Comparison of ENCODE assay signal across 35 cellular contexts in genomic region chrX:74162199-74162598, GRCh38.
"Had no signal": no experiment of that assay in that cellular context is flagged by ENCODE, and none has a peak within 500 bp of the region (broad histone marks: within the 10 kb centered on the region; RNA-seq: fewer than 3 reads in every experiment).

No MANE protein-coding gene starts in this region.

- H3K36me3 ChIP-seq: MG63 had no signal

- H3K27ac ChIP-seq: KMS-11 had no signal

- H3K9me3 ChIP-seq: MG63 had no signal

- DNase-seq: Karpas-422, Kasumi-1, MG63, MM.1S, MV-4-11, NCI-H1048, NCI-H1092, NCI-H1092 treated with DMSO at 0.1 percent for 48 hours, NCI-H1105, NCI-H1105 treated with DMSO at 0.1 percent for 48 hours, NCI-H1417, NCI-H1417 treated with DMSO at 0.1 percent for 48 hours, NCI-H1436, NCI-H1436 treated with DMSO at 0.1 percent for 48 hours, NCI-H146, NCI-H1694, NCI-H1694 treated with DMSO at 0.1 percent for 48 hours, NCI-H187, NCI-H187 treated with DMSO at 0.1 percent for 48 hours, NCI-H1930, NCI-H2029, NCI-H2029 treated with DMSO at 0.1 percent for 48 hours, NCI-H2081, NCI-H2081 treated with DMSO at 0.1 percent for 48 hours, NCI-H2107, NCI-H2171, NCI-H2171 treated with DMSO at 0.1 percent for 48 hours, NCI-H2227 treated with DMSO at 0.1 percent for 48 hours, NCI-H226, NCI-H345, NCI-H446, NCI-H446 treated with DMSO at 0.1 percent for 48 hours, NCI-H510A, NCI-H510A treated with DMSO at 0.1 percent for 48 hours had no signal

- H3K4me2 ChIP-seq: KMS-11 had no signal

- H3K27me3 ChIP-seq: MG63 had no signal

- H3K4me3 ChIP-seq: MG63 had no signal

- H3K9ac ChIP-seq: KMS-11 had no signal
